7 cellular contexts compared by ENCODE assay signal in the genomic region with DNA sequence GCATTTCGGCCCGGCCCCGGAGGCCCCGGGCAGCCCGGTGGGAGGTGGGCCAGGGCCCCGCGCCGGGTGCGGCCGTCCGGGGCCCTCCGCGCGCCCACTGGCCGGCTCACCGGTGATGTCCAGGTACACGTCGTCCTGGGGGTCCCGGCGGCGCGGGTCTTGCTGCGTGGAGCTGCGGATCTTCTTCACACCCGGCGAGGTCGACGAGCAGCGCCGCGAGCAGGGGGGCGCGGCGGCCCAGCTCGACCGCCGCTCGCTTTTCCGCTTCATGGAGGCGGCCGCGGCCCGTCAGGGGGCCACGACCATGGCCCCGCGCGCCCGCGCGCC. TPM values are rescaled to one million over a fixed set of nuclear protein-coding genes. Genes with fewer than 3 reads are reported as not detected.
DNase-seq lines count a peak whose midpoint lies in the region; ATAC-seq and TF ChIP-seq lines count a peak whose summit lies in the region.

No MANE protein-coding gene starts in this region.

- TF ChIP-seq CTCF in brain (conservative IDR thresholded peaks at IDR 0.05) (no peak), kidney epithelial cell (IDR thresholded peaks at IDR 0.05; ENCODE audit: insufficient read depth, low read length, poor library complexity, severe bottlenecking) (no peak), suprapubic skin (IDR thresholded peaks at IDR 0.05) (no peak)

- ATAC-seq in HG02759 (IDR thresholded peaks at IDR 0.05; ENCODE audit: unreplicated experiment) (peak; percentile 19), HG03460 (IDR thresholded peaks at IDR 0.05; ENCODE audit: unreplicated experiment) (no peak)

- H3K4me1 ChIP-seq in suprapubic skin = peaks cover 19% of the 10 kb centered on the region

- peak overlapping the region; percentile 86 for H3K27ac ChIP-seq in suprapubic skin

- no peak for DNase-seq in kidney epithelial cell (ENCODE audit: low read depth)
- DNase-seq in suprapubic skin (ENCODE audit: low spot score in 2 of 2) = peak in 1 of 2 donors; percentile 62
- DNase-seq in SW 1271 (lab: John Stamatoyannopoulos, UW) = no peak
- DNase-seq in stimulated activated CD4-positive, alpha-beta T cell treated with anti-CD3 and anti-CD28 coated beads, Interleukin-12 subunit alpha, Interleukin-12 subunit beta, amount 100 ng/mL, for 4 hours = no peak

- H3K9me3 ChIP-seq in suprapubic skin = no peaks in the 10 kb centered on the region

- H3K4me1 Mint-ChIP-seq in brain = peaks cover 53% of the 10 kb centered on the region

- no peak overlapping the region for H3K27ac Mint-ChIP-seq in brain

- H3K27me3 Mint-ChIP-seq in brain = no peaks in the 10 kb centered on the region

- H3K4me3 ChIP-seq in kidney epithelial cell (ENCODE audit: low read depth, low read length) (peak overlapping the region; percentile 73), suprapubic skin (peak overlapping the region; percentile 82)

- 0% methylated on average over 4 of the region's 50 CpGs for WGBS in suprapubic skin

- peak overlapping the region in 3 of 5 experiments; percentile 46 to 83 (median 58) for H3K4me3 Mint-ChIP-seq in brain

- H3K27me3 ChIP-seq in kidney epithelial cell (ENCODE audit: control insufficient read depth, insufficient read depth, low read length) = no peaks in the 10 kb centered on the region
- no peaks in the 10 kb centered on the region for H3K27me3 ChIP-seq in suprapubic skin

- H3K36me3 Mint-ChIP-seq in brain = no peaks in the 10 kb centered on the region

- no peaks in the 10 kb centered on the region for H3K36me3 ChIP-seq in kidney epithelial cell (ENCODE audit: control insufficient read depth, insufficient read depth, low read length)
- no peaks in the 10 kb centered on the region for H3K36me3 ChIP-seq in suprapubic skin

- no peak for TF ChIP-seq EP300 in suprapubic skin (IDR thresholded peaks at IDR 0.05)

- no peaks in the 10 kb centered on the region for H3K9me3 Mint-ChIP-seq in brain

- no peak for TF ChIP-seq POLR2A in suprapubic skin (IDR thresholded peaks at IDR 0.05)

RNA-seq across cellular contexts. Expression of gene CDC14B, which starts 0.6 kb away (rescaled TPM):
- polyA plus RNA-seq in brain (ENCODE audit: insufficient read depth, low read depth, low replicate concordance) = 5.7 TPM
- total RNA-seq in kidney epithelial cell (14.2 and 25.5 TPM in 2 replicates), suprapubic skin (10 to 100 TPM in 2 of 4 donors, 1 to 10 TPM in 2; 4.9 to 11.2 (median 8.9) TPM)

RNA-seq across cellular contexts. Expression of gene PRXL2C, which starts 36.0 kb away (rescaled TPM):
- 3.9 TPM for polyA plus RNA-seq in brain (ENCODE audit: insufficient read depth, low read depth, low replicate concordance)
- total RNA-seq in kidney epithelial cell (9.9 and 14.1 TPM in 2 replicates), suprapubic skin (10 to 100 TPM; 11.2 to 16.0 (median 13.6) TPM)
